Comparison of ENCODE assay signal across 8 cellular contexts in the genomic region with DNA sequence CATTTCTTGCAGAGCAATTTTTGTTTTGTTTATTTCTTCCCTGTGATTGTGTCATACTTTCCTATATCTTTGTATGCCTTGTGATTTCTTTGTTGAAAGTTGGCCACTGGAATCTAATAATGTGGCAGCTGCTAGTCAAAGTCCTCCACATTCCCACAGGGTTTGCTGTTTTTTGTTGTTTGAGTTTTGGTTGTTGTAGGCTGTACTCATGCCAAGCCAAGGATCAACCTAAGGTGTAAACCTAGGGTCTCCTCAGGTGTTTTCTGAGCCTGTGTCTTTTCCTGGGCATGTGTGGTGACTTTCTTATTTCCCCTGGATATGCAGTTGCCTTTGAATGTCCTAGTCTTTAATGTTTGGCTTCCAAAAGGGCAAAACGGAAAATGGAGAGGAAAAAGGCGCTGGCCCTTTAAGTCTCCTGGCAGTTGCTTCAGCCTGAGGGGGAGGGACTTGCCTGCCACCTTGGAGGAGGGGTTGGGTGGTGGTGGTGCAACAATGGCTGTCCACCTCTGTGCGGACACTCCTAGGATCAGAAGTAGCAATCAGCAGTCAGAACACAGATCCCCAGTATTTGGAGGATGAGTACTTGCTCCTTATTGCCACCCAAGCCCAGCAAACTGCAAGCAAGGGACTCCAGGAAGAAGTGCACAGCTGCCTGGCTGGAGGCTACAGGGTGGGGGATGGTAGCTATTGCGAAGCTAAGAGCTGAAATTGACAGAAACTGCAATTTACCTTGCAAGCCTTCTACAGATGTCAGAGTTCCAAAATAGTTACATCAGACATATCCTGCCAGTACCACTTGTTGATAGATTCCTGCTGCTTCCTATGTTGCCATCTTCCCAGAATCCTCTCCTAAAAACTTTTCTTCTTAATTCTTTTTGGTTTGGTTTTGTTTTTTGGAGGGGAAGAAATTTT. TPM values are rescaled to one million over a fixed set of nuclear protein-coding genes. Genes with fewer than 3 reads are reported as not detected.
DNase-seq lines count a peak whose midpoint lies in the region; ATAC-seq and TF ChIP-seq lines count a peak whose summit lies in the region.

No MANE protein-coding gene starts in this region.

- H3K9me3 ChIP-seq in osteoblast (ENCODE audit: low read depth, low read length) = no peaks in the 10 kb centered on the region

- no peaks in the 10 kb centered on the region for H4K20me1 ChIP-seq in osteoblast (ENCODE audit: insufficient read depth, low read length)

- peak overlapping the region; percentile 93 for H2AFZ ChIP-seq in osteoblast (ENCODE audit: low read length)

- H3K27ac Mint-ChIP-seq in activated CD8-positive, alpha-beta memory T cell treated with anti-CD3 and anti-CD28 coated beads, Interleukin-2, amount 10 ng/mL, durations not matched to agents 7 days and 5 days = no peak overlapping the region

- no peaks in the 10 kb centered on the region for H3K36me3 ChIP-seq in osteoblast (ENCODE audit: insufficient read depth, low read length)

- H3K9me3 Mint-ChIP-seq in activated CD8-positive, alpha-beta memory T cell treated with anti-CD3 and anti-CD28 coated beads, Interleukin-2, amount 10 ng/mL, durations not matched to agents 7 days and 5 days (ENCODE audit: low read depth) = peaks cover 4% of the 10 kb centered on the region

- CTCF ChIA-PET in activated CD8-positive, alpha-beta memory T cell treated with anti-CD3 and anti-CD28 coated beads, Interleukin-2, amount 10 ng/mL, durations not matched to agents 7 days and 5 days (lab: Charles Lee) = interaction anchor here (1.0 to 1.4 kb wide), 2 partner anchors 30 to 169 kb away, joined by 3 read pairs; no protein-coding TSS in a partner anchor

- H3K27ac ChIP-seq in epithelial cell of prostate (peak overlapping the region; percentile 72), osteoblast (ENCODE audit: low read depth, low read length) (no peak overlapping the region)

- peak; percentile 30 for ATAC-seq in activated CD8-positive, alpha-beta memory T cell treated with anti-CD3 and anti-CD28 coated beads, Interleukin-2, amount 10 ng/mL, durations not matched to agents 7 days and 5 days
- no peak for ATAC-seq in HG02678 (IDR thresholded peaks at IDR 0.05; ENCODE audit: unreplicated experiment)

- no peaks in the 10 kb centered on the region for H3K79me2 ChIP-seq in osteoblast (ENCODE audit: insufficient read depth, low read length)

- H3K4me2 ChIP-seq in osteoblast (ENCODE audit: insufficient read depth, low read length) = peak overlapping the region; percentile 45

- peak overlapping the region; percentile 62 for H3K4me3 ChIP-seq in osteoblast (ENCODE audit: insufficient read depth, low read length)

- peaks cover 10% of the 10 kb centered on the region for H3K4me1 Mint-ChIP-seq in activated CD8-positive, alpha-beta memory T cell treated with anti-CD3 and anti-CD28 coated beads, Interleukin-2, amount 10 ng/mL, durations not matched to agents 7 days and 5 days

- peaks cover 11% of the 10 kb centered on the region for H3K36me3 Mint-ChIP-seq in activated CD8-positive, alpha-beta memory T cell treated with anti-CD3 and anti-CD28 coated beads, Interleukin-2, amount 10 ng/mL, durations not matched to agents 7 days and 5 days

- no peak for DNase-seq in activated CD8-positive, alpha-beta memory T cell treated with anti-CD3 and anti-CD28 coated beads, Interleukin-2, amount 10 ng/mL, durations not matched to agents 7 days and 5 days
- no peak for DNase-seq in activated CD8-positive, alpha-beta memory T cell treated with anti-CD3 and anti-CD28 coated beads, Interleukin-2, amount 50 U/mL, for 4 hours
- DNase-seq in NOMO-1 treated with DMSO at 0.1 percent for 48 hours (lab: John Stamatoyannopoulos, UW; ENCODE audit: unreplicated experiment) = peak; percentile 88
- no peak for DNase-seq in epithelial cell of prostate (ENCODE audit: low read depth, low spot score)
- DNase-seq in osteoblast (ENCODE audit: insufficient read length, low spot score, missing footprints) = no peak
- no peak for DNase-seq in activated CD4-positive, CD25-positive, alpha-beta regulatory T cell treated with anti-CD3 and anti-CD28 coated beads, Interleukin-2, amount 50 U/mL, for 72 hours
- DNase-seq in activated CD4-positive, alpha-beta T cell treated with anti-CD3 and anti-CD28 coated beads, Interleukin-2, amount 50 U/mL, for 4 hours = no peak

- H3K4me1 ChIP-seq in osteoblast (ENCODE audit: insufficient read depth, low read length) = peaks cover 7% of the 10 kb centered on the region

- H3K4me3 Mint-ChIP-seq in activated CD8-positive, alpha-beta memory T cell treated with anti-CD3 and anti-CD28 coated beads, Interleukin-2, amount 10 ng/mL, durations not matched to agents 7 days and 5 days = no peak overlapping the region

- peaks cover 16% of the 10 kb centered on the region for H3K27me3 ChIP-seq in osteoblast (ENCODE audit: insufficient read depth, low read length)

- no peak for TF ChIP-seq CTCF in osteoblast (IDR thresholded peaks at IDR 0.05; ENCODE audit: extremely low read depth, low read depth, low read length)

- peaks cover 56% of the 10 kb centered on the region for H3K27me3 Mint-ChIP-seq in activated CD8-positive, alpha-beta memory T cell treated with anti-CD3 and anti-CD28 coated beads, Interleukin-2, amount 10 ng/mL, durations not matched to agents 7 days and 5 days

RNA-seq across cellular contexts. Expression of a gene that starts 5.6 kb away (rescaled TPM):
- total RNA-seq in activated CD8-positive, alpha-beta memory T cell treated with anti-CD3 and anti-CD28 coated beads, Interleukin-2, amount 10 ng/mL, durations not matched to agents 7 days and 5 days = 10 to 100 TPM; 17.3 to 19.2 TPM
- total RNA-seq in osteoblast = 13.4 and 15.6 TPM in 2 replicates
